ENCODE assay signal across 8 cellular contexts in genomic region chr1:161727343-161727924, GRCh38. TPM values are rescaled to one million over a fixed set of nuclear protein-coding genes. Genes with fewer than 3 reads are reported as not detected.
DNase-seq lines count a peak whose midpoint lies in the region; ATAC-seq and TF ChIP-seq lines count a peak whose summit lies in the region.

No MANE protein-coding gene starts in this region.

- no CpG with 5 or more reads among the region's 33 CpGs for WGBS in iPS DF 6.9 (ENCODE audit: insufficient coverage, insufficient read length)

- peaks cover 16% of the 10 kb centered on the region for H3F3A ChIP-seq in DOHH2 (ENCODE audit: control insufficient read depth, insufficient read depth)

- H3K4me1 Mint-ChIP-seq in activated naive CD8-positive, alpha-beta T cell treated with anti-CD3 and anti-CD28 coated beads for 36 hours = peaks cover 56% of the 10 kb centered on the region

- DNase-seq in NCI-H2227 treated with DMSO at 0.1 percent for 48 hours (lab: John Stamatoyannopoulos, UW) (peak; percentile 58), iPS DF 6.9 (ENCODE audit: low read depth, low spot score) (no peak), HT-29 (ENCODE audit: low spot score) (no peak), NCI-H2107 treated with DMSO at 0.1 percent for 48 hours (lab: John Stamatoyannopoulos, UW; ENCODE audit: unreplicated experiment) (no peak)
- DNase-seq in activated naive CD8-positive, alpha-beta T cell treated with anti-CD3 and anti-CD28 coated beads for 36 hours = peak; percentile 52

- peak overlapping the region; percentile 86 for H3K27ac Mint-ChIP-seq in activated naive CD8-positive, alpha-beta T cell treated with anti-CD3 and anti-CD28 coated beads for 36 hours

- H3K4me3 Mint-ChIP-seq in activated naive CD8-positive, alpha-beta T cell treated with anti-CD3 and anti-CD28 coated beads for 36 hours = peak overlapping the region; percentile 93

- H3K36me3 ChIP-seq in DOHH2 (ENCODE audit: control insufficient read depth, low read length) (no peaks in the 10 kb centered on the region), iPS DF 6.9 (ENCODE audit: control insufficient read depth, insufficient read depth, low read length) (no peaks in the 10 kb centered on the region), skeletal muscle tissue (ENCODE audit: control insufficient read depth in 3 of 3, insufficient read depth in 3 of 3, low read length in 3 of 3) (no peaks in the 10 kb centered on the region)

- H3K79me2 ChIP-seq in DOHH2 (ENCODE audit: control insufficient read depth, low read length) = peaks cover 14% of the 10 kb centered on the region

- peak overlapping the region; percentile 77 for H3K27ac ChIP-seq in DOHH2 (ENCODE audit: low read depth, low read length)
- no peak overlapping the region for H3K27ac ChIP-seq in iPS DF 6.9 (ENCODE audit: low read length)
- H3K27ac ChIP-seq in skeletal muscle tissue (ENCODE audit: low read depth, low read length) = peak overlapping the region; percentile 68

- no peak for TF ChIP-seq CTCF in DOHH2 (IDR thresholded peaks at IDR 0.05; ENCODE audit: low read depth, low read length, poor library complexity, severe bottlenecking)

- no peaks in the 10 kb centered on the region for H3K9me3 ChIP-seq in DOHH2 (ENCODE audit: control insufficient read depth, insufficient read depth, low read length)
- no peaks in the 10 kb centered on the region for H3K9me3 ChIP-seq in iPS DF 6.9 (ENCODE audit: control insufficient read depth, insufficient read depth, low read length)
- H3K9me3 ChIP-seq in skeletal muscle tissue (ENCODE audit: control insufficient read depth in 3 of 3, low read length in 3 of 3) = no peaks in the 10 kb centered on the region

- H3K9me3 Mint-ChIP-seq in activated naive CD8-positive, alpha-beta T cell treated with anti-CD3 and anti-CD28 coated beads for 36 hours = no peaks in the 10 kb centered on the region

- H3K9ac ChIP-seq in skeletal muscle tissue (ENCODE audit: low read depth in 1 of 3, low read length in 3 of 3) = peak overlapping the region; percentile 67 to 80 (median 79)

- ATAC-seq in GM21723 (IDR thresholded peaks at IDR 0.05; ENCODE audit: unreplicated experiment) = peak; percentile 11

- H3K4me2 ChIP-seq in DOHH2 (ENCODE audit: low read length) = peak overlapping the region; percentile 94

- no peaks in the 10 kb centered on the region for H3K9me2 ChIP-seq in DOHH2 (replicated peaks; ENCODE audit: control insufficient read depth, low read length)

- no peaks in the 10 kb centered on the region for H3K27me3 ChIP-seq in DOHH2 (ENCODE audit: control insufficient read depth, low read length)
- peaks cover 16% of the 10 kb centered on the region; the same call in 1 of the 2 replicates for H3K27me3 ChIP-seq in iPS DF 6.9 (ENCODE audit: control insufficient read depth, insufficient read depth, low read length)
- peaks cover 7 to 45% (median 36%) of the 10 kb centered on the region in 3 donors for H3K27me3 ChIP-seq in skeletal muscle tissue (ENCODE audit: control insufficient read depth in 3 of 3, insufficient read depth in 3 of 3, low read length in 3 of 3)

- H3K4me1 ChIP-seq in DOHH2 (ENCODE audit: control insufficient read depth, low read length) (peaks cover 47% of the 10 kb centered on the region), iPS DF 6.9 (ENCODE audit: control insufficient read depth, insufficient read depth, low read length) (no peaks in the 10 kb centered on the region), skeletal muscle tissue (ENCODE audit: control insufficient read depth in 3 of 3, insufficient read depth in 3 of 3, low read length in 3 of 3) (peaks cover 8 to 22% (median 10%) of the 10 kb centered on the region in 3 donors)

- no peaks in the 10 kb centered on the region for H4K20me1 ChIP-seq in DOHH2 (ENCODE audit: control insufficient read depth, insufficient read depth, low read depth, low read length)

- H3K27me3 Mint-ChIP-seq in activated naive CD8-positive, alpha-beta T cell treated with anti-CD3 and anti-CD28 coated beads for 36 hours = peaks cover 22% of the 10 kb centered on the region

- H3K4me3 ChIP-seq in DOHH2 (ENCODE audit: low read length) (peak overlapping the region; percentile 88), iPS DF 6.9 (ENCODE audit: low read length) (peak overlapping the region; percentile 78), skeletal muscle tissue (ENCODE audit: low read length in 3 of 3) (peak overlapping the region; percentile 65 to 83 (median 78))

- no peaks in the 10 kb centered on the region for H3K36me3 Mint-ChIP-seq in activated naive CD8-positive, alpha-beta T cell treated with anti-CD3 and anti-CD28 coated beads for 36 hours

RNA-seq across cellular contexts. Expression of gene FCRLB, which starts 6.1 kb away (rescaled TPM):
- total RNA-seq in activated naive CD8-positive, alpha-beta T cell treated with anti-CD3 and anti-CD28 coated beads for 36 hours = under 1 TPM; 0.49 to 0.76 TPM
- 1.0 TPM for total RNA-seq in skeletal muscle tissue
- total RNA-seq in HT-29 (2014; rRNA removed; shearing (Covaris generic)) = 1.4 and 3.4 TPM in 2 replicates

RNA-seq across cellular contexts. Expression of gene FCRLA, which starts 20.4 kb away (rescaled TPM):
- under 1 TPM; 0.35 to 0.56 TPM for total RNA-seq in activated naive CD8-positive, alpha-beta T cell treated with anti-CD3 and anti-CD28 coated beads for 36 hours
- 1.0 TPM for total RNA-seq in skeletal muscle tissue
- not detected in 2 replicates for total RNA-seq in HT-29 (2014; rRNA removed; shearing (Covaris generic))

RNA-seq across cellular contexts. Expression of gene DUSP12, which starts 22.2 kb away (rescaled TPM):
- total RNA-seq in activated naive CD8-positive, alpha-beta T cell treated with anti-CD3 and anti-CD28 coated beads for 36 hours = 10 to 100 TPM; 39.9 to 40.3 TPM
- 35.5 TPM for total RNA-seq in skeletal muscle tissue
- total RNA-seq in HT-29 (2014; rRNA removed; shearing (Covaris generic)) = 48.9 and 52.2 TPM in 2 replicates

RNA-seq across cellular contexts. Expression of gene ATF6, which starts 38.7 kb away (rescaled TPM):
- 10 to 100 TPM; 20.2 to 22.1 TPM for total RNA-seq in activated naive CD8-positive, alpha-beta T cell treated with anti-CD3 and anti-CD28 coated beads for 36 hours
- total RNA-seq in skeletal muscle tissue = 14.6 TPM
- total RNA-seq in HT-29 (2014; rRNA removed; shearing (Covaris generic)) = 6.2 and 7.3 TPM in 2 replicates

Comparison
In these comparisons a context has a peak if more than half of its experiments do, and no peak if none do; other contexts are left out.
1. DNase-seq: peak in NCI-H2227 treated with DMSO at 0.1 percent for 48 hours (single experiment) and activated naive CD8-positive, alpha-beta T cell treated with anti-CD3 and anti-CD28 coated beads for 36 hours (single experiment); none in iPS DF 6.9 (single experiment), HT-29 (single experiment) and NCI-H2107 treated with DMSO at 0.1 percent for 48 hours (single experiment).
2. Peak in every context shown above with its lines, with median percentiles within 50 percentile points of each other: H3K4me3 ChIP-seq.